ENCODE assay signal across 1 cellular context in the genomic region with DNA sequence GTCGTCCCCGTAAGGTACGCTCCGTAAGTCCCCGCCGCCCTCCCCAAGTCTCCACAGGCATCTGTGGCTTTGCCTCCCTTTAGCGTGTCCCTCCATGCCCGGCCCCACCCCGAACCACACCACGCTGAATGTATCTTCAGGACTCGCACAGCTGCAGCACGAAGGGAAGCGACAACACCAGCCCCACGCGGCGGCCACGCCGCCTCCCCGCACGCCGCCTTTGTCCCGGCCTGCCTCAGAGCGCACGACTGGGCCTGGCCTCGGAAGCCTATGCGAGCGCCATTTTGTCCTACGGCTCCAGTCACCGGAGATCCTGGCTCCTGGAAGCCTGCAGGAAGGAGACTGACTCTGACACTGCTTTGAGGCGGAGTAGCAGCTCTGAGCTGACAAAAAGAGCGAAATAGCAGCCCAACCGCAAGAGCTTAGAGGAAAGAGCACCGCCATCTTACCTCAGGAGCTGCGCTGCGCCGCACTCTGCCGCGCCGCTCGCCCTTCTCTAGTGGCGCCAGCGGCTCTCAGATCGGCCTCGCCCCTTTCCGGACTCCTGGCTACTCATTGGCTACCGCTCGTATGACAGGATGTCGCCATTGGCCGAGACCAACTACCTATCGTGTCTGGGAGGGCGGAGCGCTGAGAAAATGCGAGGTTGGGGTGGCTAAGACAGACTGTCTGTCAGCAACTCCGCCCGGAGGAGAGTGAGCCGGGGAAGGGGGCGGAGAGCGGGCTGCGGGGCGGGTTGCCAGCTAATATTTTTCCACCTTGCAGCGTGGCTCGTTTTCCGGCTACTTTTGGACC.
A peak's percentile ranks its signal among the peaks of the same experiment; 100 is the strongest.
TF ChIP-seq lines count a peak whose summit lies in the region.

Gene KANSL2 (minus strand): TSS at position 501 of the 795 bp plus-strand sequence. CDS start 606 bp downstream, outside the sequence.

TF ChIP-seq in K562, 482 proteins besides CTCF, POLR2A, EP300 and RAD21 (continued from another document and continues in another):
- TF ChIP-seq ZBTB33 (CRISPR knock-in tag; IDR thresholded peaks at IDR 0.05) (peak; percentile 78), FOXA3 (CRISPR knock-in tag; conservative IDR thresholded peaks at IDR 0.05 in 1 of 2, IDR thresholded peaks at IDR 0.05 in 1 of 2) (peak in 1 of 2 experiments; percentile 52; a peak in 1 of 4 replicates), EZH2 (IDR thresholded peaks at IDR 0.05; ENCODE audit: borderline replicate concordance, low read depth, low read length) (no peak), GABPB2 (CRISPR knock-in tag; conservative IDR thresholded peaks at IDR 0.05) (no peak), MBD1 (CRISPR knock-in tag; IDR thresholded peaks at IDR 0.05) (no peak), RBM25 (IDR thresholded peaks at IDR 0.05; ENCODE audit: low read depth, low read length, severe bottlenecking) (peak; percentile 85), GTF2E2 (tag; IDR thresholded peaks at IDR 0.05) (peak; percentile 86; the same call in 1 of the 2 replicates), CBFA2T2 (conservative IDR thresholded peaks at IDR 0.05) (no peak), KAT8 (IDR thresholded peaks at IDR 0.05; ENCODE audit: low read depth) (peak; percentile 71; the same call in 1 of the 2 replicates), CREM (IDR thresholded peaks at IDR 0.05; ENCODE audit: low read depth) (peak; percentile 77), E2F3 (CRISPR knock-in tag; IDR thresholded peaks at IDR 0.05) (peak; percentile 77; the same call in 1 of the 2 replicates), MEIS2 (IDR thresholded peaks at IDR 0.05; ENCODE audit: partially characterized antibody) (peak; percentile 93), GABPB1 (CRISPR knock-in tag; IDR thresholded peaks at IDR 0.05) (peak; percentile 77), ZNF282 (CRISPR knock-in tag; IDR thresholded peaks at IDR 0.05) (no peak), TBP (optimal IDR thresholded peaks at IDR 0.05; ENCODE audit: low read depth, low read length) (peak; percentile 95), ZNF263 (CRISPR knock-in tag; IDR thresholded peaks at IDR 0.05; ENCODE audit: borderline replicate concordance) (peak; percentile 60), ATF2 (CRISPR knock-in tag; IDR thresholded peaks at IDR 0.05) (no peak), RB1 (IDR thresholded peaks at IDR 0.05; ENCODE audit: low read depth) (peak; percentile 70; the same call in 1 of the 2 replicates), ZEB2 (IDR thresholded peaks at IDR 0.05) (no peak), CBX8 (IDR thresholded peaks at IDR 0.05; ENCODE audit: borderline replicate concordance, extremely low read depth, low read depth, low read length, poor library complexity, severe bottlenecking) (no peak), BCOR (IDR thresholded peaks at IDR 0.05) (0 out of 2 replicates have a peak, but pooled peaks have one; percentile 19), NFYB (IDR thresholded peaks at IDR 0.05; ENCODE audit: extremely low read depth, insufficient read length) (peak; percentile 94), MAFK (IDR thresholded peaks at IDR 0.05; ENCODE audit: low read length) (no peak), ESRRA (IDR thresholded peaks at IDR 0.05; ENCODE audit: borderline replicate concordance, low read depth) (peak; percentile 81; the same call in 1 of the 2 replicates), FOXK1 (CRISPR knock-in tag; IDR thresholded peaks at IDR 0.05; ENCODE audit: borderline replicate concordance) (peak; percentile 85; the same call in 1 of the 2 replicates), TCF7 (IDR thresholded peaks at IDR 0.05; ENCODE audit: borderline replicate concordance) (peak; percentile 20; the same call in 1 of the 2 replicates), GTF2A2 (tag; IDR thresholded peaks at IDR 0.05) (peak; percentile 50; the same call in 1 of the 2 replicates), ZNF584 (CRISPR knock-in tag; IDR thresholded peaks at IDR 0.05; ENCODE audit: low read depth) (no peak), ZC3H11A (IDR thresholded peaks at IDR 0.05; ENCODE audit: low read depth, low read length) (0 out of 2 replicates have a peak, but pooled peaks have one; percentile 19), NEUROD1 (IDR thresholded peaks at IDR 0.05; ENCODE audit: borderline replicate concordance, low read depth, low read length, partially characterized antibody) (peak; percentile 93)
- TF ChIP-seq, protein P1, sequence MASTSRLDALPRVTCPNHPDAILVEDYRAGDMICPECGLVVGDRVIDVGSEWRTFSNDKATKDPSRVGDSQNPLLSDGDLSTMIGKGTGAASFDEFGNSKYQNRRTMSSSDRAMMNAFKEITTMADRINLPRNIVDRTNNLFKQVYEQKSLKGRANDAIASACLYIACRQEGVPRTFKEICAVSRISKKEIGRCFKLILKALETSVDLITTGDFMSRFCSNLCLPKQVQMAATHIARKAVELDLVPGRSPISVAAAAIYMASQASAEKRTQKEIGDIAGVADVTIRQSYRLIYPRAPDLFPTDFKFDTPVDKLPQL (IDR thresholded peaks at IDR 0.05; ENCODE audit: extremely low read depth, insufficient read length) = peak; percentile 60
- TF ChIP-seq, protein P2, sequence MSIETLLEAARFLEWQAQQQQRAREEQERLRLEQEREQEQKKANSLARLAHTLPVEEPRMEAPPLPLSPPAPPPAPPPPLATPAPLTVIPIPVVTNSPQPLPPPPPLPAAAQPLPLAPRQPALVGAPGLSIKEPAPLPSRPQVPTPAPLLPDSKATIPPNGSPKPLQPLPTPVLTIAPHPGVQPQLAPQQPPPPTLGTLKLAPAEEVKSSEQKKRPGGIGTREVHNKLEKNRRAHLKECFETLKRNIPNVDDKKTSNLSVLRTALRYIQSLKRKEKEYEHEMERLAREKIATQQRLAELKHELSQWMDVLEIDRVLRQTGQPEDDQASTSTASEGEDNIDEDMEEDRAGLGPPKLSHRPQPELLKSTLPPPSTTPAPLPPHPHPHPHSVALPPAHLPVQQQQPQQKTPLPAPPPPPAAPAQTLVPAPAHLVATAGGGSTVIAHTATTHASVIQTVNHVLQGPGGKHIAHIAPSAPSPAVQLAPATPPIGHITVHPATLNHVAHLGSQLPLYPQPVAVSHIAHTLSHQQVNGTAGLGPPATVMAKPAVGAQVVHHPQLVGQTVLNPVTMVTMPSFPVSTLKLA (conservative IDR thresholded peaks at IDR 0.05) = peak; percentile 80 to 91
- TF ChIP-seq, protein P3, sequence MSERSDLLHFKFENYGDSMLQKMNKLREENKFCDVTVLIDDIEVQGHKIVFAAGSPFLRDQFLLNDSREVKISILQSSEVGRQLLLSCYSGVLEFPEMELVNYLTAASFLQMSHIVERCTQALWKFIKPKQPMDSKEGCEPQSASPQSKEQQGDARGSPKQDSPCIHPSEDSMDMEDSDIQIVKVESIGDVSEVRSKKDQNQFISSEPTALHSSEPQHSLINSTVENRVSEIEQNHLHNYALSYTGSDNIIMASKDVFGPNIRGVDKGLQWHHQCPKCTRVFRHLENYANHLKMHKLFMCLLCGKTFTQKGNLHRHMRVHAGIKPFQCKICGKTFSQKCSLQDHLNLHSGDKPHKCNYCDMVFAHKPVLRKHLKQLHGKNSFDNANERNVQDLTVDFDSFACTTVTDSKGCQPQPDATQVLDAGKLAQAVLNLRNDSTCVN (CRISPR knock-in tag; IDR thresholded peaks at IDR 0.05) = 0 out of 2 replicates have a peak, but pooled peaks have one; percentile 46
- TF ChIP-seq, protein P4, sequence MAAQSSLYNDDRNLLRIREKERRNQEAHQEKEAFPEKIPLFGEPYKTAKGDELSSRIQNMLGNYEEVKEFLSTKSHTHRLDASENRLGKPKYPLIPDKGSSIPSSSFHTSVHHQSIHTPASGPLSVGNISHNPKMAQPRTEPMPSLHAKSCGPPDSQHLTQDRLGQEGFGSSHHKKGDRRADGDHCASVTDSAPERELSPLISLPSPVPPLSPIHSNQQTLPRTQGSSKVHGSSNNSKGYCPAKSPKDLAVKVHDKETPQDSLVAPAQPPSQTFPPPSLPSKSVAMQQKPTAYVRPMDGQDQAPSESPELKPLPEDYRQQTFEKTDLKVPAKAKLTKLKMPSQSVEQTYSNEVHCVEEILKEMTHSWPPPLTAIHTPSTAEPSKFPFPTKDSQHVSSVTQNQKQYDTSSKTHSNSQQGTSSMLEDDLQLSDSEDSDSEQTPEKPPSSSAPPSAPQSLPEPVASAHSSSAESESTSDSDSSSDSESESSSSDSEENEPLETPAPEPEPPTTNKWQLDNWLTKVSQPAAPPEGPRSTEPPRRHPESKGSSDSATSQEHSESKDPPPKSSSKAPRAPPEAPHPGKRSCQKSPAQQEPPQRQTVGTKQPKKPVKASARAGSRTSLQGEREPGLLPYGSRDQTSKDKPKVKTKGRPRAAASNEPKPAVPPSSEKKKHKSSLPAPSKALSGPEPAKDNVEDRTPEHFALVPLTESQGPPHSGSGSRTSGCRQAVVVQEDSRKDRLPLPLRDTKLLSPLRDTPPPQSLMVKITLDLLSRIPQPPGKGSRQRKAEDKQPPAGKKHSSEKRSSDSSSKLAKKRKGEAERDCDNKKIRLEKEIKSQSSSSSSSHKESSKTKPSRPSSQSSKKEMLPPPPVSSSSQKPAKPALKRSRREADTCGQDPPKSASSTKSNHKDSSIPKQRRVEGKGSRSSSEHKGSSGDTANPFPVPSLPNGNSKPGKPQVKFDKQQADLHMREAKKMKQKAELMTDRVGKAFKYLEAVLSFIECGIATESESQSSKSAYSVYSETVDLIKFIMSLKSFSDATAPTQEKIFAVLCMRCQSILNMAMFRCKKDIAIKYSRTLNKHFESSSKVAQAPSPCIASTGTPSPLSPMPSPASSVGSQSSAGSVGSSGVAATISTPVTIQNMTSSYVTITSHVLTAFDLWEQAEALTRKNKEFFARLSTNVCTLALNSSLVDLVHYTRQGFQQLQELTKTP (IDR thresholded peaks at IDR 0.05; ENCODE audit: low read depth in 1 of 2, partially characterized antibody in 2 of 2) = peak in 1 of 2 experiments; percentile 56
